Comparison of ENCODE assay signal across 1 cellular context in the genomic region with DNA sequence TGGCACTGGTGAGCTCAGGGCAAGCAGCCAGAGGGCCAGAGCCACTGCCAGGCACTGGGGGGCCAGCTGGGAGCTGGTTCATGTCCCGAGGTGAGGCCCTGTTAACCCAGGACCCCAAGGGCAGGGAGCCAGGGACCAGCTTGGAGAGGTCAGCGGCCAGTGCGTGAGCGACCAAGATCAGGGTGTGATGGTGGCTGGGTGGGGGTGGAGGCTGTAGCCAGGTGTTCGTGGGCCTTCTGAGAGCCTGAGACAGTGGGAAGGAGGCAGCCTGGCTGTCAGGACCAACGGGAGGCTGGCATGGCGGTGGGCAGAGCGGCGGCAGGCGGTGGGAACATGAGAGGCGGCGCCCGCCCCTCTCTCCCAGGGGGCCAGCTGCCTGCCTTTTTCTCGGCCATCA.
TF ChIP-seq lines count a peak whose summit lies in the region.

No MANE protein-coding gene starts in this region.

TF ChIP-seq in GM12878, 131 proteins besides CTCF, POLR2A, EP300 and RAD21:
- TF ChIP-seq BHLHE40 (IDR thresholded peaks at IDR 0.05; ENCODE audit: borderline replicate concordance in 1 of 2, low read depth in 2 of 2, low read length in 1 of 2), result no peak
- no peak for TF ChIP-seq SMARCA5 (IDR thresholded peaks at IDR 0.05)
- TF ChIP-seq PML (IDR thresholded peaks at IDR 0.05; ENCODE audit: low read length), result no peak
- TF ChIP-seq POLR2AphosphoS2 (IDR thresholded peaks at IDR 0.05; ENCODE audit: low read depth, low read length), result no peak
